In genomic region chr2:63047534-63048281, GRCh38 we compare ENCODE assay signal across 1 cellular context.
TF ChIP-seq lines count a peak whose summit lies in the region.

No MANE protein-coding gene starts in this region.

TF ChIP-seq in GM12878, 131 proteins besides CTCF, POLR2A, EP300 and RAD21 (continued from another document):
- TF ChIP-seq, protein P1, sequence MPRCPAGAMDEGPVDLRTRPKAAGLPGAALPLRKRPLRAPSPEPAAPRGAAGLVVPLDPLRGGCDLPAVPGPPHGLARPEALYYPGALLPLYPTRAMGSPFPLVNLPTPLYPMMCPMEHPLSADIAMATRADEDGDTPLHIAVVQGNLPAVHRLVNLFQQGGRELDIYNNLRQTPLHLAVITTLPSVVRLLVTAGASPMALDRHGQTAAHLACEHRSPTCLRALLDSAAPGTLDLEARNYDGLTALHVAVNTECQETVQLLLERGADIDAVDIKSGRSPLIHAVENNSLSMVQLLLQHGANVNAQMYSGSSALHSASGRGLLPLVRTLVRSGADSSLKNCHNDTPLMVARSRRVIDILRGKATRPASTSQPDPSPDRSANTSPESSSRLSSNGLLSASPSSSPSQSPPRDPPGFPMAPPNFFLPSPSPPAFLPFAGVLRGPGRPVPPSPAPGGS (IDR thresholded peaks at IDR 0.05; ENCODE audit: borderline replicate concordance, insufficient read depth, low read depth, low read length, poor library complexity, severe bottlenecking): no peak
- peak; percentile 15; the same call in 1 of the 2 replicates for TF ChIP-seq SPI1 (IDR thresholded peaks at IDR 0.05; ENCODE audit: borderline replicate concordance, insufficient read depth, low read depth, low read length)
- peak; percentile 79; the same call in 1 of the 2 replicates for TF ChIP-seq EZH2 (IDR thresholded peaks at IDR 0.05; ENCODE audit: borderline replicate concordance, control insufficient read depth, low read depth, low read length)
- peak; percentile 40 for TF ChIP-seq EED (IDR thresholded peaks at IDR 0.05; ENCODE audit: low read depth)
